Comparison of ENCODE assay signal across 2 cellular contexts in genomic region chr1:18794066-18794465, GRCh38.
TF ChIP-seq lines count a peak whose summit lies in the region.

No MANE protein-coding gene starts in this region.

TF ChIP-seq in HepG2, 621 proteins besides CTCF, POLR2A, EP300 and RAD21 (continued from another document and continues in another):
- TF ChIP-seq YY1 (IDR thresholded peaks at IDR 0.05; ENCODE audit: insufficient read depth, insufficient replicate concordance, low read depth, low read length) (no peak), SNAPC2 (CRISPR knock-in tag; IDR thresholded peaks at IDR 0.05) (no peak), ZNF710 (CRISPR knock-in tag; IDR thresholded peaks at IDR 0.05; ENCODE audit: borderline replicate concordance) (no peak), JUND (CRISPR knock-in tag; IDR thresholded peaks at IDR 0.05) (no peak), FOXA3 (CRISPR knock-in tag; IDR thresholded peaks at IDR 0.05) (no peak), ZFP36 (IDR thresholded peaks at IDR 0.05; ENCODE audit: borderline replicate concordance, low read depth, low read length, partially characterized antibody) (no peak), ZNF264 (CRISPR knock-in tag; IDR thresholded peaks at IDR 0.05) (no peak), TARDBP (CRISPR knock-in tag; IDR thresholded peaks at IDR 0.05) (no peak), SSRP1 (CRISPR knock-in tag; IDR thresholded peaks at IDR 0.05) (no peak), KLF15 (CRISPR knock-in tag; IDR thresholded peaks at IDR 0.05; ENCODE audit: borderline replicate concordance) (no peak), ZBTB49 (CRISPR knock-in tag; IDR thresholded peaks at IDR 0.05; ENCODE audit: borderline replicate concordance) (no peak), ZNF407 (CRISPR knock-in tag; IDR thresholded peaks at IDR 0.05; ENCODE audit: not compliant biosample characterization) (no peak)

TF ChIP-seq in H1, 55 proteins besides CTCF, POLR2A, EP300 and RAD21 (continued from another document):
- TF ChIP-seq MAX (IDR thresholded peaks at IDR 0.05) (no peak), SP1 (IDR thresholded peaks at IDR 0.05; ENCODE audit: low read depth, low read length) (no peak), TBP (IDR thresholded peaks at IDR 0.05; ENCODE audit: low read depth, low read length) (no peak)
